Comparison of ENCODE assay signal across 27 cellular contexts in genomic region chr2:42921162-42921550, GRCh38.
DNase-seq lines count a peak whose midpoint lies in the region; ATAC-seq, FAIRE-seq and TF ChIP-seq lines count a peak whose summit lies in the region.
"Had no signal": no experiment of that assay in that cellular context is flagged by ENCODE, and none has a peak within 500 bp of the region (broad histone marks: within the 10 kb centered on the region; RNA-seq: fewer than 3 reads in every experiment).

No MANE protein-coding gene starts in this region.

- H3K27me3 Mint-ChIP-seq in osteocyte (ENCODE audit: unreplicated experiment) = no peaks in the 10 kb centered on the region

- H3K9me3 ChIP-seq in SK-N-SH (no peaks in the 10 kb centered on the region), H1 (ENCODE audit: insufficient read depth in 2 of 2, low read depth in 1 of 2, low read length in 1 of 2) (no peaks in the 10 kb centered on the region), upper lobe of right lung (no peaks in the 10 kb centered on the region), spleen (no peaks in the 10 kb centered on the region)
- H3K9me3 ChIP-seq: BLaER1, lower lobe of right lung, upper lobe of left lung had no signal

- H3K36me3 ChIP-seq in SK-N-SH (replicated peaks in 1 of 2; ENCODE audit: control insufficient read depth in 1 of 2, insufficient read depth in 2 of 2, low read length in 1 of 2) (no peaks in the 10 kb centered on the region), H1 (ENCODE audit: control insufficient read depth in 2 of 4, insufficient read depth in 4 of 4, low read length in 3 of 4) (no peaks in the 10 kb centered on the region), upper lobe of right lung (no peaks in the 10 kb centered on the region), spleen (no peaks in the 10 kb centered on the region)
- H3K36me3 ChIP-seq: BLaER1, lower lobe of right lung, upper lobe of left lung had no signal

- H4K20me1 ChIP-seq in SK-N-SH (ENCODE audit: insufficient read depth) (no peaks in the 10 kb centered on the region), H1 (replicated peaks in 1 of 2; ENCODE audit: control insufficient read depth in 1 of 2, insufficient read depth in 2 of 2, low read length in 2 of 2) (no peaks in the 10 kb centered on the region)
- H4K20me1 ChIP-seq: BLaER1 had no signal

- DNase-seq in SK-N-SH = no peak
- DNase-seq in H1 (ENCODE audit: low read depth in 1 of 2, low spot score in 2 of 2) = no peak
- no peak for DNase-seq in osteocyte (ENCODE audit: extremely low spot score, unreplicated experiment)
- no peak for DNase-seq in upper lobe of right lung
- DNase-seq in spleen = no peak
- DNase-seq: activated CD8-positive, alpha-beta T cell treated with anti-CD3 and anti-CD28 coated beads, Interleukin-2, amount 10 ng/mL, durations not matched to agents 7 days and 5 days; activated T-cell treated with anti-CD3 and anti-CD28 coated beads, Interleukin-2, amount 50 U/mL, for 1 hour; amniotic stem cell; Calu3; foreskin melanocyte; hypothalamus; KBM-7; lower lobe of right lung; MV-4-11; NCI-H187; NCI-H2227 treated with DMSO at 0.1 percent for 48 hours; stimulated activated CD4-positive, alpha-beta T cell treated with anti-CD3 and anti-CD28 coated beads, Interleukin-2, amount 100 ng/mL, for 24 hours; stimulated activated naive CD4-positive, alpha-beta T cell; upper lobe of left lung had no signal

- no peak overlapping the region for H2AK5ac ChIP-seq in H1 (ENCODE audit: low read depth, low read length)

- CTCF ChIA-PET in SK-N-SH (lab: Yijun Ruan, JAX) = interaction anchor here (1.0 to 3.2 kb wide), 4 partner anchors 11 to 93 kb away, joined by 3 to 19 read pairs (median 8); no protein-coding TSS in a partner anchor
- CTCF ChIA-PET in H1 (lab: Charles Lee; ENCODE audit: partially characterized antibody) = interaction anchor here (0.7 to 9.9 kb wide), 10 partner anchors 9 to 563 kb away, joined by 3 to 69 read pairs (median 3); no protein-coding TSS in a partner anchor

- H3K36me3 Mint-ChIP-seq in osteocyte (ENCODE audit: unreplicated experiment) = no peaks in the 10 kb centered on the region
- H3K36me3 Mint-ChIP-seq: WTC11 had no signal

- no peaks in the 10 kb centered on the region for H3K23me2 ChIP-seq in H1 (ENCODE audit: low read depth, low read length)

- H2AFZ ChIP-seq in SK-N-SH (ENCODE audit: low read depth) (no peak overlapping the region), H1 (ENCODE audit: low read length) (no peak overlapping the region)

- H3K23ac ChIP-seq in H1 (ENCODE audit: insufficient read length) = no peak overlapping the region

- peaks cover 31 to 39% of the 10 kb centered on the region in 2 experiments for H3K4me1 ChIP-seq in SK-N-SH (ENCODE audit: control insufficient read depth in 1 of 2, insufficient read depth in 2 of 2, low read depth in 1 of 2, low read length in 1 of 2)
- peaks cover 12 to 24% (median 19%) of the 10 kb centered on the region in 4 experiments for H3K4me1 ChIP-seq in H1 (replicated peaks in 1 of 4; ENCODE audit: control insufficient read depth in 3 of 4, insufficient read depth in 4 of 4, low read length in 3 of 4)
- H3K4me1 ChIP-seq in upper lobe of right lung = peaks cover 43% of the 10 kb centered on the region
- peaks cover 0 to 47% (median 26%) of the 10 kb centered on the region in 6 donors for H3K4me1 ChIP-seq in spleen

- peak overlapping the region; percentile 8 for H3K27ac Mint-ChIP-seq in osteocyte (ENCODE audit: unreplicated experiment)
- H3K27ac Mint-ChIP-seq: activated CD8-positive, alpha-beta T cell treated with anti-CD3 and anti-CD28 coated beads, Interleukin-2, amount 10 ng/mL, durations not matched to agents 7 days and 5 days; WTC11 had no signal

- no peak overlapping the region for H2BK12ac ChIP-seq in H1 (ENCODE audit: low read depth, low read length)

- no peak overlapping the region for H3K56ac ChIP-seq in H1 (replicated peaks; ENCODE audit: insufficient read length, low read depth, low read length)

- POLR2A ChIA-PET in SK-N-SH (lab: Yijun Ruan, JAX) = no interaction called here
- POLR2A ChIA-PET in H1 (lab: Charles Lee; ENCODE audit: partially characterized antibody) = no interaction called here

- H2BK120ac ChIP-seq in H1 (replicated peaks; ENCODE audit: low read depth, low read length) = no peak overlapping the region

- no peak overlapping the region for H3K18ac ChIP-seq in H1 (ENCODE audit: extremely low read depth, low read length)

- no peak overlapping the region for H4K91ac ChIP-seq in H1 (replicated peaks; ENCODE audit: insufficient read length, low read length)

- no peaks in the 10 kb centered on the region for H3K9me2 ChIP-seq in SK-N-SH

- H4K8ac ChIP-seq in H1 (ENCODE audit: extremely low read depth, insufficient read depth, low read length) = no peak overlapping the region; the same call in 1 of the 2 replicates

- TF ChIP-seq RAD21 in SK-N-SH (IDR thresholded peaks at IDR 0.05; ENCODE audit: low read length) (peak; percentile 13; the same call in 1 of the 2 replicates), H1 (IDR thresholded peaks at IDR 0.05 in 1 of 2, conservative IDR thresholded peaks at IDR 0.05 in 1 of 2; ENCODE audit: low read depth in 2 of 2, low read length in 2 of 2) (no peak; a peak in 1 of 4 replicates)

- no peak for TF ChIP-seq EP300 in SK-N-SH (IDR thresholded peaks at IDR 0.05; ENCODE audit: borderline replicate concordance in 1 of 2, low read depth in 1 of 2, low read length in 1 of 2)
- TF ChIP-seq EP300 in H1 (IDR thresholded peaks at IDR 0.05; ENCODE audit: borderline replicate concordance in 1 of 2, low read depth in 2 of 2, low read length in 2 of 2) = no peak

- no peak for FAIRE-seq in H1 (lab: Jason Lieb, UNC)
- FAIRE-seq: islet of Langerhans, RCC 7860 had no signal

- no peak overlapping the region for H2BK5ac ChIP-seq in H1 (ENCODE audit: low read depth, low read length)

- H3K79me1 ChIP-seq in H1 (ENCODE audit: low read depth, low read length) = no peaks in the 10 kb centered on the region

- H2BK15ac ChIP-seq in H1 (ENCODE audit: low read length) = no peak overlapping the region

- H3K79me2 ChIP-seq in SK-N-SH (ENCODE audit: insufficient read depth) = no peaks in the 10 kb centered on the region
- H3K79me2 ChIP-seq in H1 (ENCODE audit: control insufficient read depth in 1 of 2, insufficient read depth in 2 of 2, low read length in 2 of 2) = no peaks in the 10 kb centered on the region

- peaks cover 11% of the 10 kb centered on the region for H3F3A ChIP-seq in SK-N-SH (replicated peaks; ENCODE audit: insufficient read depth)

- H3K4me2 ChIP-seq in SK-N-SH (no peak overlapping the region), H1 (ENCODE audit: insufficient read depth in 1 of 2, low read depth in 2 of 2, low read length in 2 of 2) (no peak overlapping the region)
- H3K4me2 ChIP-seq: BLaER1 had no signal

- intact Hi-C loops in upper lobe of right lung (cut with DNase I) (no loop called here), spleen (cut with DNase I; ENCODE audit: low total_unique reads) (no loop called here)

- TF ChIP-seq CTCF in SK-N-SH (IDR thresholded peaks at IDR 0.05) (no peak), H1 (IDR thresholded peaks at IDR 0.05; ENCODE audit: control extremely low read depth in 1 of 3, insufficient read depth in 1 of 3, low read depth in 1 of 3, low read length in 3 of 3) (peak in 1 of 3 experiments; percentile 3; a peak in 1 of 4 replicates), osteocyte (IDR thresholded peaks at IDR 0.05) (no peak), upper lobe of right lung (IDR thresholded peaks at IDR 0.05) (no peak), spleen (IDR thresholded peaks at IDR 0.05 in 8 of 11, conservative IDR thresholded peaks at IDR 0.05 in 3 of 11) (no peak)

- 89% methylated on average over 3 of the region's 3 CpGs for WGBS in SK-N-SH (ENCODE audit: low lambda C conversion rate)
- WGBS in H1 (ENCODE audit: extremely low coverage in 1 of 2, insufficient coverage in 1 of 2, insufficient read length in 1 of 2, insufficient replicate concordance in 2 of 2, low coverage in 1 of 2, low lambda C conversion rate in 2 of 2, missing lambda C conversion rate in 1 of 2), 2 experiments = 67% methylated on average over 3 of the region's 3 CpGs; no CpG with 5 or more reads in 1 of the 2 experiments
- 55 to 81% (median 62%) methylated on average over 2 to 3 of the region's 3 CpGs for WGBS in spleen, 5 donors

- H3K4me1 Mint-ChIP-seq in osteocyte (ENCODE audit: unreplicated experiment) = peaks cover 49% of the 10 kb centered on the region
- H3K4me1 Mint-ChIP-seq: central memory CD8-positive, alpha-beta T cell had no signal

- H3K9ac ChIP-seq in SK-N-SH (no peak overlapping the region), H1 (replicated peaks in 1 of 4; ENCODE audit: extremely low read depth in 1 of 4, low read depth in 3 of 4, low read length in 3 of 4) (no peak overlapping the region)
- H3K9ac ChIP-seq: BLaER1 had no signal

- no peaks in the 10 kb centered on the region for H3K9me3 Mint-ChIP-seq in osteocyte (ENCODE audit: unreplicated experiment)
- H3K9me3 Mint-ChIP-seq: central memory CD8-positive, alpha-beta T cell; WTC11 had no signal

- 0 out of 2 replicates have a peak overlapping the region, but pooled peaks have one; percentile 14 for H2BK20ac ChIP-seq in H1 (ENCODE audit: low read length)

- H3K27me3 ChIP-seq in SK-N-SH (ENCODE audit: insufficient read depth) (no peaks in the 10 kb centered on the region), H1 (replicated peaks in 1 of 4; ENCODE audit: control insufficient read depth in 3 of 4, extremely low read depth in 1 of 4, insufficient read depth in 3 of 4, low read length in 3 of 4) (no peaks in the 10 kb centered on the region), upper lobe of right lung (no peaks in the 10 kb centered on the region), spleen (replicated peaks in 1 of 7) (no peaks in the 10 kb centered on the region)
- H3K27me3 ChIP-seq: BLaER1 had no signal

- H3K4ac ChIP-seq in H1 (replicated peaks; ENCODE audit: insufficient read length, low read depth, low read length) = no peak overlapping the region

- no peak overlapping the region for H3K4me3 ChIP-seq in SK-N-SH (ENCODE audit: low read depth in 2 of 2, low read length in 1 of 2)
- no peak overlapping the region for H3K4me3 ChIP-seq in H1 (ENCODE audit: extremely low read depth in 1 of 4, insufficient read depth in 2 of 4, low read depth in 3 of 4, low read length in 4 of 4)
- no peak overlapping the region for H3K4me3 ChIP-seq in upper lobe of right lung
- no peak overlapping the region for H3K4me3 ChIP-seq in spleen
- H3K4me3 ChIP-seq: BLaER1, lower lobe of right lung, upper lobe of left lung had no signal

- no peak for ATAC-seq in SK-N-SH treated with all-trans-retinoic acid at 6 μM for 48 hours
- ATAC-seq in upper lobe of right lung = no peak
- ATAC-seq in GM19328 (IDR thresholded peaks at IDR 0.05; ENCODE audit: unreplicated experiment) = no peak
- no peak for ATAC-seq in HG02852 (IDR thresholded peaks at IDR 0.05; ENCODE audit: unreplicated experiment)
- ATAC-seq: activated CD8-positive, alpha-beta T cell treated with anti-CD3 and anti-CD28 coated beads, Interleukin-2, amount 10 ng/mL, durations not matched to agents 7 days and 5 days; lower lobe of right lung; WTC11 had no signal

- H3K4me3 Mint-ChIP-seq in osteocyte (ENCODE audit: unreplicated experiment) = no peak overlapping the region
- H3K4me3 Mint-ChIP-seq: activated CD8-positive, alpha-beta T cell treated with anti-CD3 and anti-CD28 coated beads, Interleukin-2, amount 10 ng/mL, durations not matched to agents 7 days and 5 days; central memory CD8-positive, alpha-beta T cell; WTC11 had no signal

- no peak overlapping the region for H3K27ac ChIP-seq in SK-N-SH (ENCODE audit: low read depth in 2 of 2, low read length in 1 of 2)
- no peak overlapping the region for H3K27ac ChIP-seq in H1 (ENCODE audit: low read depth, low read length)
- H3K27ac ChIP-seq in upper lobe of right lung = peak overlapping the region; percentile 6
- H3K27ac ChIP-seq in spleen = peak overlapping the region in 2 of 8 donors; percentile 82
- H3K27ac ChIP-seq: BLaER1 had no signal

- no peak overlapping the region for H4K5ac ChIP-seq in H1 (ENCODE audit: insufficient read length, low read depth, low read length)

- H3K14ac ChIP-seq in H1 (ENCODE audit: insufficient read length) = no peak overlapping the region

- TF ChIP-seq POLR2A in H1 (IDR thresholded peaks at IDR 0.05; ENCODE audit: control extremely low read depth in 1 of 2, low read depth in 2 of 2, low read length in 2 of 2) (no peak), spleen (IDR thresholded peaks at IDR 0.05) (no peak)

Comparison
In these comparisons a context has a peak if more than half of its experiments do, and no peak if none do; other contexts are left out.
1. Of the 17 proteins assayed by ChIP-seq in both H1 and SK-N-SH: peak only in H1: none; only in SK-N-SH: RAD21; in both: none; in neither: 15; mixed calls (peak in some experiments, not most) for 1.